In the genomic region with DNA sequence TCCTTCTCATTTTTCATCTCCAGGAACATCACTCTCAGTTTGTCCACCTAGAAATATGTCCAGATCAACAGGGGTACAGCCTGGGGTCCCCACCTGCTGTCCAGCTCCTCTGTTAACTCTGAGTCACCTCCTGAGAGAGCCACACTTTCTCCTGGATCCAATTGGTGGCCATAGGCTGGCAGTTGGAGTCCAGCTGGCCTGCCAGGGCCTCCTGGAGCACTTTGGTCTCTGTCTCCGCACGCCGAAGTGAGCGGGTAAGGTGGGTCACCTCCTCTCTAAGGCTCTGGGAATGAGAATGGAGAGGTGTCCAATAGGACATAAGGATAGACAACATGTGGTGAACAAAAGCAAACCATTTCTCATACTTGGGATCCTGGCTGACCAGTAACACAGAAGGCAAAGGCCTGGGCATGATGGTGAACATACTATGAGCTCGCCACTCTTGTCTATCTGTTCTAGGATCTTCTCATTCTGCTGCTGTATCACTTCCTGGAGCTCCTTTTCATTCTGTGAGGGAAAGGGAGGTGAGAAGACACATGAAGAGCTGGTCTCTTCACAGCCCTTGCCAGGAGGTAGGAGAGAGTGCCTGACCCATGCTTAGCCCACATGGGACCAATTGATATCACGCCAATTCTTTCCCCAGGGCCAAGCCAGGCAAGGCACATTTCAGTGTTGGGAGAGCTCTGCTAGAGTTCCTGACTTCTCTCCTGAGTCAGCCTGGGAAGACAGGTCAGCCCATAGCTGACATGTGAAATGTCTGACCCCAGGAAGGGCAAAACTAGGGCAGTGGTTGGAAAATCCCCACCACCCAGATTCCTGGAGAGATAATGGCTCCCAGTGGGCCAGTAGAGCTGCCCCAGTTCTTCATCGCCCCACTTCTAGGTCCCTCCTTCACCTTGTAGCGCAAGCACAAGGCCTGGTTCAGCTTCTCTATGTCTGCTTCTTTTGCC, we compare ENCODE assay signal across 26 cellular contexts. TPM values are rescaled to one million over a fixed set of nuclear protein-coding genes. Genes with fewer than 3 reads are reported as not detected.
DNase-seq lines count a peak whose midpoint lies in the region; ATAC-seq lines count a peak whose summit lies in the region.
"Had no signal": no experiment of that assay in that cellular context is flagged by ENCODE, and none has a peak within 500 bp of the region (broad histone marks: within the 10 kb centered on the region; RNA-seq: fewer than 3 reads in every experiment).

No MANE protein-coding gene starts in this region.

- peaks cover 18 to 32% of the 10 kb centered on the region in 2 donors for H3K36me3 Mint-ChIP-seq in activated naive CD4-positive, alpha-beta T cell treated with anti-CD3 and anti-CD28 coated beads, Interleukin-2, amount 50 U/mL, for 72 hours
- H3K36me3 Mint-ChIP-seq in T-helper 17 cell (ENCODE audit: low read depth), result peaks cover 4% of the 10 kb centered on the region
- peaks cover 60% of the 10 kb centered on the region for H3K36me3 Mint-ChIP-seq in activated T-helper 2 cell treated with anti-CD3 and anti-CD28 coated beads, Interferon-gamma antibody, Interleukin-2, Interleukin-4, amounts not matched to agents 10 μg/mL and 5 μg/mL and 100 μg/mL, durations not matched to agents 14 hours and 24 hours and 36 hours (ENCODE audit: low read depth)
- H3K36me3 Mint-ChIP-seq in stimulated activated effector memory CD8-positive, alpha-beta T cell treated with anti-CD3 and anti-CD28 coated beads, Interleukin-12 subunit alpha, Interleukin-12 subunit beta, amount 100 ng/mL, for 72 hours, result peaks cover 66% of the 10 kb centered on the region

- H3K27me3 Mint-ChIP-seq in T-helper 17 cell, result no peaks in the 10 kb centered on the region
- no peaks in the 10 kb centered on the region for H3K27me3 Mint-ChIP-seq in activated T-helper 2 cell treated with anti-CD3 and anti-CD28 coated beads, Interferon-gamma antibody, Interleukin-2, Interleukin-4, amounts not matched to agents 10 μg/mL and 5 μg/mL and 100 μg/mL, durations not matched to agents 14 hours and 24 hours and 36 hours (ENCODE audit: low read depth)
- H3K27me3 Mint-ChIP-seq: effector memory CD8-positive, alpha-beta T cell had no signal

- no peak for DNase-seq in activated naive CD4-positive, alpha-beta T cell treated with anti-CD3 and anti-CD28 coated beads, Interleukin-2, amount 50 U/mL, for 72 hours (ENCODE audit: low spot score in 2 of 2)
- no peak for DNase-seq in activated naive CD4-positive, alpha-beta T cell treated with Interleukin-2 at 50 U/mL for 16 hours
- DNase-seq in T-helper 17 cell (no peak), posterior cingulate gyrus (no peak)
- no peak for DNase-seq in activated T-helper 2 cell treated with anti-CD3 and anti-CD28 coated beads, Interferon-gamma antibody, Interleukin-2, Interleukin-4, amounts not matched to agents 10 μg/mL and 5 μg/mL and 100 μg/mL, durations not matched to agents 14 hours and 24 hours and 36 hours (ENCODE audit: low spot score)
- DNase-seq in stimulated activated effector memory CD8-positive, alpha-beta T cell treated with anti-CD3 and anti-CD28 coated beads, Interleukin-12 subunit alpha, Interleukin-12 subunit beta, amount 100 ng/mL, for 72 hours (ENCODE audit: low spot score in 2 of 2), result no peak
- DNase-seq: activated gamma-delta T cell treated with Interleukin-2 at 50 U/mL for 16 hours; amygdala; Caco-2; colonic mucosa; effector memory CD8-positive, alpha-beta T cell; immature natural killer cell; left cardiac atrium; NCI-H1417; NCI-H2081 treated with DMSO at 0.1 percent for 48 hours; NCI-H2227 treated with DMSO at 0.1 percent for 48 hours; NCI-H526 treated with DMSO at 0.1 percent for 48 hours; nephron progenitor cell; ovary; Right ventricle myocardium superior; stimulated activated CD4-positive, alpha-beta T cell treated with anti-CD3 and anti-CD28 coated beads, Interleukin-4, amount 100 ng/mL, for 4 hours; T-helper 9 cell; transverse colon had no signal

- peak overlapping the region; percentile 13 to 92 for H3K27ac Mint-ChIP-seq in activated naive CD4-positive, alpha-beta T cell treated with anti-CD3 and anti-CD28 coated beads, Interleukin-2, amount 50 U/mL, for 72 hours
- no peak overlapping the region for H3K27ac Mint-ChIP-seq in T-helper 17 cell
- H3K27ac Mint-ChIP-seq in activated T-helper 2 cell treated with anti-CD3 and anti-CD28 coated beads, Interferon-gamma antibody, Interleukin-2, Interleukin-4, amounts not matched to agents 10 μg/mL and 5 μg/mL and 100 μg/mL, durations not matched to agents 14 hours and 24 hours and 36 hours, result peak overlapping the region; percentile 89
- peak overlapping the region; percentile 49 for H3K27ac Mint-ChIP-seq in stimulated activated effector memory CD8-positive, alpha-beta T cell treated with anti-CD3 and anti-CD28 coated beads, Interleukin-12 subunit alpha, Interleukin-12 subunit beta, amount 100 ng/mL, for 72 hours
- H3K27ac Mint-ChIP-seq: effector memory CD8-positive, alpha-beta T cell; immature natural killer cell; nephron progenitor cell had no signal

- no peaks in the 10 kb centered on the region for H3K9me3 ChIP-seq in T-helper 17 cell (ENCODE audit: control insufficient read depth, low read length, poor library complexity, severe bottlenecking)
- H3K9me3 ChIP-seq: Caco-2, colonic mucosa, HAP-1, ovary, transverse colon had no signal

- peaks cover 20% of the 10 kb centered on the region for H3K4me1 Mint-ChIP-seq in T-helper 17 cell
- peaks cover 44% of the 10 kb centered on the region for H3K4me1 Mint-ChIP-seq in activated T-helper 2 cell treated with anti-CD3 and anti-CD28 coated beads, Interferon-gamma antibody, Interleukin-2, Interleukin-4, amounts not matched to agents 10 μg/mL and 5 μg/mL and 100 μg/mL, durations not matched to agents 14 hours and 24 hours and 36 hours (ENCODE audit: low read depth)
- peaks cover 56% of the 10 kb centered on the region for H3K4me1 Mint-ChIP-seq in stimulated activated effector memory CD8-positive, alpha-beta T cell treated with anti-CD3 and anti-CD28 coated beads, Interleukin-12 subunit alpha, Interleukin-12 subunit beta, amount 100 ng/mL, for 72 hours

- H3K9me3 Mint-ChIP-seq in activated naive CD4-positive, alpha-beta T cell treated with anti-CD3 and anti-CD28 coated beads, Interleukin-2, amount 50 U/mL, for 72 hours, result no peaks in the 10 kb centered on the region
- H3K9me3 Mint-ChIP-seq in activated T-helper 2 cell treated with anti-CD3 and anti-CD28 coated beads, Interferon-gamma antibody, Interleukin-2, Interleukin-4, amounts not matched to agents 10 μg/mL and 5 μg/mL and 100 μg/mL, durations not matched to agents 14 hours and 24 hours and 36 hours, result no peaks in the 10 kb centered on the region
- H3K9me3 Mint-ChIP-seq in stimulated activated effector memory CD8-positive, alpha-beta T cell treated with anti-CD3 and anti-CD28 coated beads, Interleukin-12 subunit alpha, Interleukin-12 subunit beta, amount 100 ng/mL, for 72 hours, result no peaks in the 10 kb centered on the region
- H3K9me3 Mint-ChIP-seq: effector memory CD8-positive, alpha-beta T cell; immature natural killer cell; nephron progenitor cell had no signal

- H3K4me3 Mint-ChIP-seq in T-helper 17 cell, result peak overlapping the region; percentile 36
- H3K4me3 Mint-ChIP-seq in activated T-helper 2 cell treated with anti-CD3 and anti-CD28 coated beads, Interferon-gamma antibody, Interleukin-2, Interleukin-4, amounts not matched to agents 10 μg/mL and 5 μg/mL and 100 μg/mL, durations not matched to agents 14 hours and 24 hours and 36 hours (ENCODE audit: low read depth), result peak overlapping the region; percentile 34
- peak overlapping the region; percentile 38 for H3K4me3 Mint-ChIP-seq in stimulated activated effector memory CD8-positive, alpha-beta T cell treated with anti-CD3 and anti-CD28 coated beads, Interleukin-12 subunit alpha, Interleukin-12 subunit beta, amount 100 ng/mL, for 72 hours
- H3K4me3 Mint-ChIP-seq: nephron progenitor cell had no signal

- no peak for ATAC-seq in activated naive CD4-positive, alpha-beta T cell treated with anti-CD3 and anti-CD28 coated beads, Interleukin-2, amount 50 U/mL, for 72 hours
- ATAC-seq in T-helper 17 cell (no peak), GM21390 (IDR thresholded peaks at IDR 0.05; ENCODE audit: unreplicated experiment) (no peak)
- ATAC-seq in stimulated activated effector memory CD8-positive, alpha-beta T cell treated with anti-CD3 and anti-CD28 coated beads, Interleukin-12 subunit alpha, Interleukin-12 subunit beta, amount 100 ng/mL, for 72 hours, result no peak
- ATAC-seq: effector memory CD8-positive, alpha-beta T cell; left cardiac atrium; SK-N-SH treated with all-trans-retinoic acid at 6 μM for 48 hours had no signal

- intact Hi-C loops in activated T-helper 2 cell treated with anti-CD3 and anti-CD28 coated beads, Interferon-gamma antibody, Interleukin-2, Interleukin-4, amounts not matched to agents 10 μg/mL and 5 μg/mL and 100 μg/mL, durations not matched to agents 14 hours and 24 hours and 36 hours (cut with micrococcal nuclease), result no loop called here
- intact Hi-C loops in posterior cingulate gyrus (cut with DNase I), result no loop called here

RNA-seq across cellular contexts. Expression of a gene that starts 1.8 kb away (rescaled TPM):
- 100 to 1,000 TPM in 1 of 2 donors, 10 to 100 TPM in 1; 41.6 to 220 TPM for total RNA-seq in activated naive CD4-positive, alpha-beta T cell treated with anti-CD3 and anti-CD28 coated beads, Interleukin-2, amount 50 U/mL, for 72 hours
- total RNA-seq in T-helper 17 cell, result 10 to 100 TPM; 16.7 to 24.5 TPM
- total RNA-seq in activated T-helper 2 cell treated with anti-CD3 and anti-CD28 coated beads, Interferon-gamma antibody, Interleukin-2, Interleukin-4, amounts not matched to agents 10 μg/mL and 5 μg/mL and 100 μg/mL, durations not matched to agents 14 hours and 24 hours and 36 hours, result 95.0 and 95.7 TPM in 2 replicates

RNA-seq across cellular contexts. Expression of a gene that starts 7.2 kb away (rescaled TPM):
- total RNA-seq in activated naive CD4-positive, alpha-beta T cell treated with anti-CD3 and anti-CD28 coated beads, Interleukin-2, amount 50 U/mL, for 72 hours, result 10 to 100 TPM; 39.6 to 44.1 TPM
- 10 to 100 TPM; 44.5 to 50.9 TPM for total RNA-seq in T-helper 17 cell
- total RNA-seq in activated T-helper 2 cell treated with anti-CD3 and anti-CD28 coated beads, Interferon-gamma antibody, Interleukin-2, Interleukin-4, amounts not matched to agents 10 μg/mL and 5 μg/mL and 100 μg/mL, durations not matched to agents 14 hours and 24 hours and 36 hours, result 65.1 and 70.9 TPM in 2 replicates

RNA-seq across cellular contexts. Expression of a gene that starts 20.3 kb away (rescaled TPM):
- 100 to 1,000 TPM; 150 to 326 TPM for total RNA-seq in activated naive CD4-positive, alpha-beta T cell treated with anti-CD3 and anti-CD28 coated beads, Interleukin-2, amount 50 U/mL, for 72 hours
- total RNA-seq in T-helper 17 cell, result 10 to 100 TPM; 19.2 to 31.5 TPM
- total RNA-seq in activated T-helper 2 cell treated with anti-CD3 and anti-CD28 coated beads, Interferon-gamma antibody, Interleukin-2, Interleukin-4, amounts not matched to agents 10 μg/mL and 5 μg/mL and 100 μg/mL, durations not matched to agents 14 hours and 24 hours and 36 hours, result 92.5 and 98.8 TPM in 2 replicates

RNA-seq across cellular contexts. Expression of a gene that starts 26.1 kb away (rescaled TPM):
- 10 to 100 TPM; 53.0 to 56.6 TPM for total RNA-seq in activated naive CD4-positive, alpha-beta T cell treated with anti-CD3 and anti-CD28 coated beads, Interleukin-2, amount 50 U/mL, for 72 hours
- 10 to 100 TPM; 87.2 to 91.9 TPM for total RNA-seq in T-helper 17 cell
- total RNA-seq in activated T-helper 2 cell treated with anti-CD3 and anti-CD28 coated beads, Interferon-gamma antibody, Interleukin-2, Interleukin-4, amounts not matched to agents 10 μg/mL and 5 μg/mL and 100 μg/mL, durations not matched to agents 14 hours and 24 hours and 36 hours, result 55.3 and 63.9 TPM in 2 replicates

RNA-seq across cellular contexts. Expression of a gene that starts 35.5 kb away (rescaled TPM):
- total RNA-seq in activated naive CD4-positive, alpha-beta T cell treated with anti-CD3 and anti-CD28 coated beads, Interleukin-2, amount 50 U/mL, for 72 hours, result 10 to 100 TPM; 29.7 to 32.2 TPM
- 1 to 10 TPM; 8.1 to 8.8 TPM for total RNA-seq in T-helper 17 cell
- 35.2 and 37.9 TPM in 2 replicates for total RNA-seq in activated T-helper 2 cell treated with anti-CD3 and anti-CD28 coated beads, Interferon-gamma antibody, Interleukin-2, Interleukin-4, amounts not matched to agents 10 μg/mL and 5 μg/mL and 100 μg/mL, durations not matched to agents 14 hours and 24 hours and 36 hours
